In the genomic region with DNA sequence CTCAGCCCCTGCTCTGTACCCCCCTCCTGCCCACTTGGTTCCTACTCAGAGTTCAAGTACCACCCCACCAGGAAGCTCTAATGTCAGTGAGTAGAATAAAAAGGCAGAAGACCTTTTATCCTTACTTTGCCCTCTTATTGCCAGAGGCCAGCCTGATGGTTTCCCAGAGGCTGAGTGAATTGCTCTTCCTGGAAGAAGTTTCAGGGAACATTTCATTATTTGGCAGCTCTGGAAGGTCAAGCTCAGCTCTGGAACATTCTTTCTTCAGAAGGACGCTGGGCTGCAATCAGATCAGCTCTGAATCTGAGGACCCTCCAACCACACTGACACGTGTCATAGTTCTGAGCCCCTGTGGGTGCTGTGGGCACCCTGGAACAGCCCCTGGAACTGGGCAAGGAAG, we compare ENCODE assay signal across 14 cellular contexts.
A peak's percentile ranks its signal among the peaks of the same experiment; 100 is the strongest.
DNase-seq lines count a peak whose midpoint lies in the region; ATAC-seq and TF ChIP-seq lines count a peak whose summit lies in the region.
"Had no signal": no experiment of that assay in that cellular context is flagged by ENCODE, and none has a peak within 500 bp of the region (broad histone marks: within the 10 kb centered on the region; RNA-seq: fewer than 3 reads in every experiment).

No MANE protein-coding gene starts in this region.

- DNase-seq in Peyer's patch: no peak
- DNase-seq in caudate nucleus (lab: John Stamatoyannopoulos, UW): no peak
- no peak for DNase-seq in lower lobe of right lung
- DNase-seq in pons (ENCODE audit: low spot score): no peak
- DNase-seq in brain microvascular endothelial cell: no peak
- DNase-seq in SHP77 treated with DMSO at 0.1 percent for 48 hours (lab: John Stamatoyannopoulos, UW): no peak
- DNase-seq: activated CD8-positive, alpha-beta memory T cell treated with anti-CD3 and anti-CD28 coated beads, Interleukin-2, amount 10 ng/mL, durations not matched to agents 7 days and 5 days; COR-L47; naive thymus-derived CD8-positive, alpha-beta T cell; RPMI8226; T1000 had no signal

- H3K9me3 ChIP-seq in Peyer's patch: no peaks in the 10 kb centered on the region
- no peaks in the 10 kb centered on the region for H3K9me3 ChIP-seq in lower lobe of right lung
- H3K9me3 ChIP-seq in stomach smooth muscle (ENCODE audit: control insufficient read depth in 2 of 2, low read length in 2 of 2): no peaks in the 10 kb centered on the region
- H3K9me3 ChIP-seq: MG63 had no signal

- H3K36me3 ChIP-seq in Peyer's patch (peaks cover 0 to 11% (median 0%) of the 10 kb centered on the region in 3 donors), lower lobe of right lung (peaks cover 7% of the 10 kb centered on the region), stomach smooth muscle (ENCODE audit: control insufficient read depth in 2 of 2, insufficient read depth in 2 of 2, low read length in 2 of 2) (peaks cover 7 to 13% of the 10 kb centered on the region in 2 donors), brain microvascular endothelial cell (replicated peaks) (peaks cover 3% of the 10 kb centered on the region)
- H3K36me3 ChIP-seq: MG63 had no signal

- H3K9ac ChIP-seq in stomach smooth muscle (ENCODE audit: low read length in 2 of 2): peak overlapping the region in 1 of 2 donors; percentile 44

- no peak for TF ChIP-seq POLR2A in Peyer's patch (IDR thresholded peaks at IDR 0.05)

- peak overlapping the region; percentile 61 to 77 (median 70) for H3K27ac ChIP-seq in Peyer's patch
- H3K27ac ChIP-seq in caudate nucleus (ENCODE audit: low read depth, low read length): peak overlapping the region; percentile 24
- peak overlapping the region; percentile 78 for H3K27ac ChIP-seq in lower lobe of right lung
- H3K27ac ChIP-seq in stomach smooth muscle (ENCODE audit: low read length): peak overlapping the region; percentile 73
- H3K27ac ChIP-seq in brain microvascular endothelial cell: no peak overlapping the region
- H3K27ac ChIP-seq: epithelial cell of prostate had no signal

- no peaks in the 10 kb centered on the region for H3K27me3 ChIP-seq in Peyer's patch
- H3K27me3 ChIP-seq in lower lobe of right lung (ENCODE audit: low read depth): no peaks in the 10 kb centered on the region
- H3K27me3 ChIP-seq in stomach smooth muscle (ENCODE audit: control insufficient read depth in 1 of 2, insufficient read depth in 2 of 2, low read length in 2 of 2): no peaks in the 10 kb centered on the region
- H3K27me3 ChIP-seq in brain microvascular endothelial cell (replicated peaks): no peaks in the 10 kb centered on the region
- H3K27me3 ChIP-seq: MG63 had no signal

- peak in 1 of 2 donors; percentile 2 for ATAC-seq in lower lobe of right lung
- ATAC-seq: activated CD8-positive, alpha-beta memory T cell treated with anti-CD3 and anti-CD28 coated beads, Interleukin-2, amount 10 ng/mL, durations not matched to agents 7 days and 5 days; naive thymus-derived CD8-positive, alpha-beta T cell had no signal

- intact Hi-C loops in lower lobe of right lung (cut with DNase I): no loop called here

- TF ChIP-seq CTCF in Peyer's patch (IDR thresholded peaks at IDR 0.05): no peak
- TF ChIP-seq CTCF in lower lobe of right lung (IDR thresholded peaks at IDR 0.05): no peak
- no peak for TF ChIP-seq CTCF in brain microvascular endothelial cell (IDR thresholded peaks at IDR 0.05; ENCODE audit: low read depth, low read length, missing control alignments)

- H3K4me3 ChIP-seq in Peyer's patch (no peak overlapping the region), lower lobe of right lung (no peak overlapping the region), stomach smooth muscle (ENCODE audit: low read length in 2 of 2) (no peak overlapping the region), brain microvascular endothelial cell (ENCODE audit: low read depth, low read length) (no peak overlapping the region)
- H3K4me3 ChIP-seq: MG63 had no signal

- in situ Hi-C loops in brain microvascular endothelial cell (cut with HindIII; ENCODE audit: low pct_ligation_motif_present, low sequenced_read_pairs): no loop called here

- H3K4me1 ChIP-seq in Peyer's patch (peaks cover 0 to 46% (median 14%) of the 10 kb centered on the region in 4 donors), lower lobe of right lung (peaks cover 76% of the 10 kb centered on the region), stomach smooth muscle (ENCODE audit: control insufficient read depth, insufficient read depth, low read length) (peaks cover 25% of the 10 kb centered on the region)
